ENCODE assay signal across 1 cellular context in the genomic region with DNA sequence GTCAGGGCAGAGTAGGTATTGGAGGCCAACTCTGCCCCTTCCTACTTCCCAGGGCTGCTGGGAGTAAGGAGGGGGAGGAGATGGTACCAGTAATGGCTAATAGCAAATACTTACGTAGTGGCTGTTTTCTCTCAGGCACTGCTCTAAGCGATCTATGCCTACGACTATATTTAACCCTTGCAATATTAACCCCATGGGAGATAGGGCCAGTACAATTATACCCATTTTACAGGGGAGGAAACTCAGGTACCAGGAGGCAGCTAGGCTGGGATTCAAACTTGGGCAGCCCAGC.
TF ChIP-seq lines count a peak whose summit lies in the region.

No MANE protein-coding gene starts in this region.

TF ChIP-seq in HepG2, 621 proteins besides CTCF, POLR2A, EP300 and RAD21 (continued from another document):
- TF ChIP-seq FUBP1 (CRISPR knock-in tag; IDR thresholded peaks at IDR 0.05; ENCODE audit: borderline replicate concordance) = no peak
- no peak for TF ChIP-seq ZNF691 (CRISPR knock-in tag; IDR thresholded peaks at IDR 0.05; ENCODE audit: borderline replicate concordance, low read depth)
- 0 out of 2 replicates have a peak, but pooled peaks have one; percentile 82 for TF ChIP-seq ZNF629 (CRISPR knock-in tag; conservative IDR thresholded peaks at IDR 0.05)
- 0 out of 2 replicates have a peak, but pooled peaks have one; percentile 25 for TF ChIP-seq ZBTB10 (CRISPR knock-in tag; IDR thresholded peaks at IDR 0.05; ENCODE audit: borderline replicate concordance)
- 0 out of 2 replicates have a peak, but pooled peaks have one; percentile 24 for TF ChIP-seq ZNF337 (CRISPR knock-in tag; IDR thresholded peaks at IDR 0.05; ENCODE audit: borderline replicate concordance, low read depth)
- no peak for TF ChIP-seq ZNF280D (CRISPR knock-in tag; IDR thresholded peaks at IDR 0.05)
- 0 out of 2 replicates have a peak, but pooled peaks have one; percentile 9 for TF ChIP-seq ZNF564 (CRISPR knock-in tag; IDR thresholded peaks at IDR 0.05)
- TF ChIP-seq, protein P1, sequence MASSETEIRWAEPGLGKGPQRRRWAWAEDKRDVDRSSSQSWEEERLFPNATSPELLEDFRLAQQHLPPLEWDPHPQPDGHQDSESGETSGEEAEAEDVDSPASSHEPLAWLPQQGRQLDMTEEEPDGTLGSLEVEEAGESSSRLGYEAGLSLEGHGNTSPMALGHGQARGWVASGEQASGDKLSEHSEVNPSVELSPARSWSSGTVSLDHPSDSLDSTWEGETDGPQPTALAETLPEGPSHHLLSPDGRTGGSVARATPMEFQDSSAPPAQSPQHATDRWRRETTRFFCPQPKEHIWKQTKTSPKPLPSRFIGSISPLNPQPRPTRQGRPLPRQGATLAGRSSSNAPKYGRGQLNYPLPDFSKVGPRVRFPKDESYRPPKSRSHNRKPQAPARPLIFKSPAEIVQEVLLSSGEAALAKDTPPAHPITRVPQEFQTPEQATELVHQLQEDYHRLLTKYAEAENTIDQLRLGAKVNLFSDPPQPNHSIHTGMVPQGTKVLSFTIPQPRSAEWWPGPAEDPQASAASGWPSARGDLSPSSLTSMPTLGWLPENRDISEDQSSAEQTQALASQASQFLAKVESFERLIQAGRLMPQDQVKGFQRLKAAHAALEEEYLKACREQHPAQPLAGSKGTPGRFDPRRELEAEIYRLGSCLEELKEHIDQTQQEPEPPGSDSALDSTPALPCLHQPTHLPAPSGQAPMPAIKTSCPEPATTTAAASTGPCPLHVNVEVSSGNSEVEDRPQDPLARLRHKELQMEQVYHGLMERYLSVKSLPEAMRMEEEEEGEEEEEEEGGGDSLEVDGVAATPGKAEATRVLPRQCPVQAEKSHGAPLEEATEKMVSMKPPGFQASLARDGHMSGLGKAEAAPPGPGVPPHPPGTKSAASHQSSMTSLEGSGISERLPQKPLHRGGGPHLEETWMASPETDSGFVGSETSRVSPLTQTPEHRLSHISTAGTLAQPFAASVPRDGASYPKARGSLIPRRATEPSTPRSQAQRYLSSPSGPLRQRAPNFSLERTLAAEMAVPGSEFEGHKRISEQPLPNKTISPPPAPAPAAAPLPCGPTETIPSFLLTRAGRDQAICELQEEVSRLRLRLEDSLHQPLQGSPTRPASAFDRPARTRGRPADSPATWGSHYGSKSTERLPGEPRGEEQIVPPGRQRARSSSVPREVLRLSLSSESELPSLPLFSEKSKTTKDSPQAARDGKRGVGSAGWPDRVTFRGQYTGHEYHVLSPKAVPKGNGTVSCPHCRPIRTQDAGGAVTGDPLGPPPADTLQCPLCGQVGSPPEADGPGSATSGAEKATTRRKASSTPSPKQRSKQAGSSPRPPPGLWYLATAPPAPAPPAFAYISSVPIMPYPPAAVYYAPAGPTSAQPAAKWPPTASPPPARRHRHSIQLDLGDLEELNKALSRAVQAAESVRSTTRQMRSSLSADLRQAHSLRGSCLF (CRISPR knock-in tag; IDR thresholded peaks at IDR 0.05; ENCODE audit: borderline replicate concordance) = no peak
- no peak for TF ChIP-seq SOX5 (CRISPR knock-in tag; IDR thresholded peaks at IDR 0.05; ENCODE audit: borderline replicate concordance)
- no peak for TF ChIP-seq HNRNPLL (IDR thresholded peaks at IDR 0.05; ENCODE audit: low read depth, low read length, poor library complexity, severe bottlenecking)
- TF ChIP-seq PHF21A (CRISPR knock-in tag; IDR thresholded peaks at IDR 0.05) = no peak
TF ChIP-seq in HepG2: peak in this region for 6.
